8 cellular contexts compared by ENCODE assay signal in the genomic region with DNA sequence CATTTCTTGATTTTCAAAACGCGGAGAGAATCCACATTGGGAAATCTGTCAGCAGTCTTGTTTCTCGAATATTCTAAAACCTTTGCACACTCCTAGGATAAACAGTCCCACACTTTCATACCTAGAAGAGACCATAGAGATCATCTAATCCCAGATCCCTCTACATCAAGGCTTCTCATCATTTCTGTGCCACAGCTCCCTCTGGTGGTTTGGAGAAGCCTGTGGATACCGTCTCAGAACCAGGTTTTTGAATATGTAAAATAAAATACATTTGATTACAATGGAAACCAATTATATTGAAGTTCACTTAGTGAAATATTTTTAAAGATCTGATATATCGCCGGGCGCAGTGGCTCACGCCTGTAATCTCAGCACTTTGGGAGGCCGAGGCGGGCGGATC.
A peak's percentile ranks its signal among the peaks of the same experiment; 100 is the strongest.
DNase-seq lines count a peak whose midpoint lies in the region; ATAC-seq and TF ChIP-seq lines count a peak whose summit lies in the region.

No MANE protein-coding gene starts in this region.

- peak; percentile 37; the same call in 1 of the 2 replicates for ATAC-seq in PC-3
- ATAC-seq in GM21447 (IDR thresholded peaks at IDR 0.05; ENCODE audit: unreplicated experiment): no peak
- no peak for ATAC-seq in HG02938 (IDR thresholded peaks at IDR 0.05; ENCODE audit: unreplicated experiment)
- no peak for ATAC-seq in HG03095 (IDR thresholded peaks at IDR 0.05; ENCODE audit: unreplicated experiment)

- no peak for TF ChIP-seq EP300 in esophagus muscularis mucosa (IDR thresholded peaks at IDR 0.05)

- H3F3A ChIP-seq in PC-3 (ENCODE audit: low read length, unreplicated experiment): no peaks in the 10 kb centered on the region

- H3K9me3 ChIP-seq in PC-3 (ENCODE audit: low read length) (no peaks in the 10 kb centered on the region), esophagus muscularis mucosa (peaks cover 0 to 4% (median 0%) of the 10 kb centered on the region in 4 donors)

- no TSS peak for BruUV-seq in PC-3 (replicated peaks; lab: Mats Ljungman, UMichigan)

- intact Hi-C loops in PC-3 (cut with micrococcal nuclease): no loop called here
- intact Hi-C loops in esophagus muscularis mucosa (cut with DNase I): loop anchor here (10.0 kb wide), 2 partner anchors 279 to 459 kb away; no protein-coding TSS in a partner anchor

- WGBS in esophagus muscularis mucosa: 92% methylated on average over 11 of the region's 11 CpGs

- no peak overlapping the region for H2AFZ ChIP-seq in PC-3 (ENCODE audit: low read length)

- H3K36me3 ChIP-seq in PC-3 (ENCODE audit: low read depth, low read length) (no peaks in the 10 kb centered on the region), esophagus muscularis mucosa (peaks cover 1 to 41% (median 22%) of the 10 kb centered on the region in 4 donors)

- TF ChIP-seq POLR2A in esophagus muscularis mucosa (IDR thresholded peaks at IDR 0.05; ENCODE audit: low read depth): no peak

- no peak overlapping the region for H3K4me2 ChIP-seq in PC-3 (ENCODE audit: low read length)

- H3K4me3 ChIP-seq in PC-3 (ENCODE audit: low read length): no peak overlapping the region
- no peak overlapping the region for H3K4me3 ChIP-seq in esophagus muscularis mucosa

- TF ChIP-seq CTCF in PC-3 (conservative IDR thresholded peaks at IDR 0.05; ENCODE audit: low read depth, low read length) (peak; percentile 82), esophagus muscularis mucosa (IDR thresholded peaks at IDR 0.05) (peak; percentile 48 to 64 (median 55))

- H3K9ac ChIP-seq in PC-3 (ENCODE audit: low read length): no peak overlapping the region

- H3K27ac ChIP-seq in PC-3 (ENCODE audit: low read length) (no peak overlapping the region), esophagus muscularis mucosa (replicated peaks in 1 of 4) (no peak overlapping the region)

- DNase-seq in activated naive CD4-positive, alpha-beta T cell treated with anti-CD3 and anti-CD28 coated beads, Interleukin-2, amount 10 ng/mL, durations not matched to agents 7 days and 5 days: peak; percentile 27
- no peak for DNase-seq in activated naive CD4-positive, alpha-beta T cell treated with anti-CD3 and anti-CD28 coated beads, Interleukin-2, amount 50 U/mL, for 16 hours
- peak; percentile 73 for DNase-seq in PC-3
- peak; percentile 31 for DNase-seq in esophagus muscularis mucosa (ENCODE audit: extremely low spot score)
- DNase-seq in stimulated activated CD8-positive, alpha-beta memory T cell treated with anti-CD3 and anti-CD28 coated beads, Interleukin-4, amount 100 ng/mL, for 48 hours: peak; percentile 48

- POLR2A ChIA-PET in PC-3 (lab: Charles Lee; ENCODE audit: unreplicated experiment): no interaction called here

- no peaks in the 10 kb centered on the region for H4K20me1 ChIP-seq in PC-3 (ENCODE audit: low read length)

- H3K27ac Mint-ChIP-seq in activated naive CD4-positive, alpha-beta T cell treated with anti-CD3 and anti-CD28 coated beads, Interleukin-2, amount 10 ng/mL, durations not matched to agents 7 days and 5 days: no peak overlapping the region

- no peaks in the 10 kb centered on the region for H3K4me1 ChIP-seq in PC-3 (ENCODE audit: insufficient read depth, low read length)
- no peaks in the 10 kb centered on the region for H3K4me1 ChIP-seq in esophagus muscularis mucosa

- no peaks in the 10 kb centered on the region for H3K9me3 Mint-ChIP-seq in activated naive CD4-positive, alpha-beta T cell treated with anti-CD3 and anti-CD28 coated beads, Interleukin-2, amount 10 ng/mL, durations not matched to agents 7 days and 5 days

- CTCF ChIA-PET in activated naive CD4-positive, alpha-beta T cell treated with anti-CD3 and anti-CD28 coated beads, Interleukin-2, amount 10 ng/mL, durations not matched to agents 7 days and 5 days (lab: Charles Lee): interaction anchor here (0.6 to 1.1 kb wide), 3 partner anchors 49 to 454 kb away, joined by 3 read pairs; no protein-coding TSS in a partner anchor
- CTCF ChIA-PET in PC-3 (lab: Charles Lee): no interaction called here

- no peaks in the 10 kb centered on the region for H3K4me1 Mint-ChIP-seq in activated naive CD4-positive, alpha-beta T cell treated with anti-CD3 and anti-CD28 coated beads, Interleukin-2, amount 10 ng/mL, durations not matched to agents 7 days and 5 days

- H3K36me3 Mint-ChIP-seq in activated naive CD4-positive, alpha-beta T cell treated with anti-CD3 and anti-CD28 coated beads, Interleukin-2, amount 10 ng/mL, durations not matched to agents 7 days and 5 days: no peaks in the 10 kb centered on the region

- no peaks in the 10 kb centered on the region for H3K27me3 ChIP-seq in PC-3 (ENCODE audit: low read length)
- no peaks in the 10 kb centered on the region for H3K27me3 ChIP-seq in esophagus muscularis mucosa

- no peaks in the 10 kb centered on the region for H3K9me2 ChIP-seq in PC-3 (replicated peaks; ENCODE audit: low read length)

- H3K79me2 ChIP-seq in PC-3 (ENCODE audit: low read length): no peaks in the 10 kb centered on the region

- no peak overlapping the region for H3K4me3 Mint-ChIP-seq in activated naive CD4-positive, alpha-beta T cell treated with anti-CD3 and anti-CD28 coated beads, Interleukin-2, amount 10 ng/mL, durations not matched to agents 7 days and 5 days

- no peaks in the 10 kb centered on the region for H3K27me3 Mint-ChIP-seq in activated naive CD4-positive, alpha-beta T cell treated with anti-CD3 and anti-CD28 coated beads, Interleukin-2, amount 10 ng/mL, durations not matched to agents 7 days and 5 days
